8 cellular contexts compared by ENCODE assay signal in genomic region chr12:105109465-105110212, GRCh38. TPM values are rescaled to one million over a fixed set of nuclear protein-coding genes. Genes with fewer than 3 reads are reported as not detected.
A peak's percentile ranks its signal among the peaks of the same experiment; 100 is the strongest.
DNase-seq lines count a peak whose midpoint lies in the region; ATAC-seq and TF ChIP-seq lines count a peak whose summit lies in the region.

No MANE protein-coding gene starts in this region.

- POLR2A ChIA-PET in activated CD4-positive, alpha-beta T cell treated with anti-CD3 and anti-CD28 coated beads, Interleukin-2, amount 10 ng/mL, durations not matched to agents 7 days and 5 days (lab: Charles Lee) = no interaction called here
- POLR2A ChIA-PET in activated naive CD8-positive, alpha-beta T cell treated with anti-CD3 and anti-CD28 coated beads, Interleukin-2, amount 10 ng/mL, durations not matched to agents 7 days and 5 days (lab: Charles Lee) = interaction anchor here (1.1 kb wide), 1 partner anchor 972 kb away, joined by 3 read pairs; the partner anchor contains the start of gene NFYB

- H3K36me3 ChIP-seq in lung (ENCODE audit: control insufficient read depth in 2 of 2, insufficient read depth in 2 of 2, low read length in 2 of 2) = no peaks in the 10 kb centered on the region

- peaks cover 0 to 2% of the 10 kb centered on the region in 2 donors for H3K4me1 ChIP-seq in lung (ENCODE audit: control insufficient read depth in 2 of 2, insufficient read depth in 2 of 2, low read length in 2 of 2)

- peak overlapping the region; percentile 40 to 49 for H3K27ac ChIP-seq in lung (ENCODE audit: low read depth in 1 of 2, low read length in 1 of 2)

- H3K4me1 Mint-ChIP-seq in activated CD4-positive, alpha-beta T cell treated with anti-CD3 and anti-CD28 coated beads, Interleukin-2, amount 10 ng/mL, durations not matched to agents 7 days and 5 days = peaks cover 51% of the 10 kb centered on the region
- peaks cover 38% of the 10 kb centered on the region for H3K4me1 Mint-ChIP-seq in activated naive CD8-positive, alpha-beta T cell treated with anti-CD3 and anti-CD28 coated beads, Interleukin-2, amount 10 ng/mL, durations not matched to agents 7 days and 5 days

- H3K27me3 Mint-ChIP-seq in activated CD4-positive, alpha-beta T cell treated with anti-CD3 and anti-CD28 coated beads, Interleukin-2, amount 10 ng/mL, durations not matched to agents 7 days and 5 days = peaks cover 16% of the 10 kb centered on the region
- H3K27me3 Mint-ChIP-seq in activated naive CD8-positive, alpha-beta T cell treated with anti-CD3 and anti-CD28 coated beads, Interleukin-2, amount 10 ng/mL, durations not matched to agents 7 days and 5 days = peaks cover 13% of the 10 kb centered on the region

- ATAC-seq in HG03342 (IDR thresholded peaks at IDR 0.05; ENCODE audit: unreplicated experiment) (peak; percentile 33), lung (ENCODE audit: insufficient read depth, low FRiP score) (no peak), sciatic nerve (no peak), omental fat pad (ENCODE audit: low FRiP score) (no peak)
- no peak for ATAC-seq in activated naive CD8-positive, alpha-beta T cell treated with anti-CD3 and anti-CD28 coated beads, Interleukin-2, amount 10 ng/mL, durations not matched to agents 7 days and 5 days (ENCODE audit: low read depth)

- WGBS in lung, 2 donors = 13 to 36% methylated on average over 13 of the region's 13 CpGs

- H3K4me3 ChIP-seq in lung = no peak overlapping the region

- H3K9me3 Mint-ChIP-seq in activated CD4-positive, alpha-beta T cell treated with anti-CD3 and anti-CD28 coated beads, Interleukin-2, amount 10 ng/mL, durations not matched to agents 7 days and 5 days = peaks cover 7% of the 10 kb centered on the region
- peaks cover 4% of the 10 kb centered on the region for H3K9me3 Mint-ChIP-seq in activated naive CD8-positive, alpha-beta T cell treated with anti-CD3 and anti-CD28 coated beads, Interleukin-2, amount 10 ng/mL, durations not matched to agents 7 days and 5 days

- CTCF ChIA-PET in activated CD4-positive, alpha-beta T cell treated with anti-CD3 and anti-CD28 coated beads, Interleukin-2, amount 10 ng/mL, durations not matched to agents 7 days and 5 days (lab: Charles Lee) = interaction anchor here (0.9 to 1.0 kb wide), 2 partner anchors 11 to 124 kb away, joined by 4 to 5 read pairs; no protein-coding TSS in a partner anchor

- intact Hi-C loops in sciatic nerve (cut with DNase I) = no loop called here

- peak overlapping the region; percentile 98 for H3K27ac Mint-ChIP-seq in activated CD4-positive, alpha-beta T cell treated with anti-CD3 and anti-CD28 coated beads, Interleukin-2, amount 10 ng/mL, durations not matched to agents 7 days and 5 days
- peak overlapping the region; percentile 96 for H3K27ac Mint-ChIP-seq in activated naive CD8-positive, alpha-beta T cell treated with anti-CD3 and anti-CD28 coated beads, Interleukin-2, amount 10 ng/mL, durations not matched to agents 7 days and 5 days

- no peaks in the 10 kb centered on the region for H3K27me3 ChIP-seq in lung (ENCODE audit: control insufficient read depth, insufficient read depth)

- TF ChIP-seq CTCF in lung (IDR thresholded peaks at IDR 0.05; ENCODE audit: control extremely low read depth, extremely low read depth) (no peak), omental fat pad (IDR thresholded peaks at IDR 0.05) (no peak)

- peak overlapping the region; percentile 94 for H3K4me3 Mint-ChIP-seq in activated CD4-positive, alpha-beta T cell treated with anti-CD3 and anti-CD28 coated beads, Interleukin-2, amount 10 ng/mL, durations not matched to agents 7 days and 5 days
- H3K4me3 Mint-ChIP-seq in activated naive CD8-positive, alpha-beta T cell treated with anti-CD3 and anti-CD28 coated beads, Interleukin-2, amount 10 ng/mL, durations not matched to agents 7 days and 5 days = peak overlapping the region; percentile 97

- H3K36me3 Mint-ChIP-seq in activated CD4-positive, alpha-beta T cell treated with anti-CD3 and anti-CD28 coated beads, Interleukin-2, amount 10 ng/mL, durations not matched to agents 7 days and 5 days (ENCODE audit: low read depth) = peaks cover 31% of the 10 kb centered on the region
- H3K36me3 Mint-ChIP-seq in activated naive CD8-positive, alpha-beta T cell treated with anti-CD3 and anti-CD28 coated beads, Interleukin-2, amount 10 ng/mL, durations not matched to agents 7 days and 5 days = peaks cover 23% of the 10 kb centered on the region

- peak; percentile 12 for DNase-seq in activated CD4-positive, alpha-beta T cell treated with anti-CD3 and anti-CD28 coated beads, Interleukin-2, amount 10 ng/mL, durations not matched to agents 7 days and 5 days
- no peak for DNase-seq in activated CD4-positive, alpha-beta T cell treated with anti-CD3 and anti-CD28 coated beads, Interleukin-2, amount 50 U/mL, for 1 hour
- DNase-seq in activated naive CD8-positive, alpha-beta T cell treated with anti-CD3 and anti-CD28 coated beads, Interleukin-2, amount 10 ng/mL, durations not matched to agents 7 days and 5 days = no peak
- DNase-seq in lung (ENCODE audit: low spot score) (no peak), sciatic nerve (ENCODE audit: low spot score) (no peak), omental fat pad (ENCODE audit: low spot score) (no peak), NCI-H2081 (lab: John Stamatoyannopoulos, UW) (no peak)

- no peaks in the 10 kb centered on the region for H3K9me3 ChIP-seq in lung (ENCODE audit: control insufficient read depth in 2 of 2, insufficient read depth in 1 of 2, low read length in 1 of 2)

RNA-seq across cellular contexts. Expression of gene WASHC4, which starts 2.1 kb away (rescaled TPM):
- 10 to 100 TPM; 40.7 to 43.3 TPM for total RNA-seq in activated CD4-positive, alpha-beta T cell treated with anti-CD3 and anti-CD28 coated beads, Interleukin-2, amount 10 ng/mL, durations not matched to agents 7 days and 5 days
- 10 to 100 TPM; 48.3 to 49.8 TPM for total RNA-seq in activated naive CD8-positive, alpha-beta T cell treated with anti-CD3 and anti-CD28 coated beads, Interleukin-2, amount 10 ng/mL, durations not matched to agents 7 days and 5 days
- total RNA-seq in lung (100 to 1,000 TPM in 1 of 2 donors, 10 to 100 TPM in 1; 46.9 to 150 TPM), sciatic nerve (78.4 TPM), omental fat pad (100 to 1,000 TPM in 1 of 4 donors, 10 to 100 TPM in 3; 43.9 to 130 (median 58.4) TPM)
- polyA plus RNA-seq in lung = 10 to 100 TPM; 18.8 to 21.7 TPM

RNA-seq across cellular contexts. Expression of gene ALDH1L2, which starts 25.4 kb away (rescaled TPM):
- under 1 TPM; 0.10 to 0.20 TPM for total RNA-seq in activated CD4-positive, alpha-beta T cell treated with anti-CD3 and anti-CD28 coated beads, Interleukin-2, amount 10 ng/mL, durations not matched to agents 7 days and 5 days
- 1 to 10 TPM in 1 of 2 experiments, under 1 TPM in 1; 0.14 to 1.2 TPM for total RNA-seq in activated naive CD8-positive, alpha-beta T cell treated with anti-CD3 and anti-CD28 coated beads, Interleukin-2, amount 10 ng/mL, durations not matched to agents 7 days and 5 days
- total RNA-seq in lung (10 to 100 TPM in 1 of 2 donors, 1 to 10 TPM in 1; 6.8 to 28.4 TPM), sciatic nerve (11.3 TPM), omental fat pad (10 to 100 TPM in 1 of 4 donors, 1 to 10 TPM in 3; 3.7 to 22.4 (median 5.2) TPM)
- 1 to 10 TPM; 1.1 to 3.0 TPM for polyA plus RNA-seq in lung
